17 cellular contexts compared by ENCODE assay signal in genomic region chr20:10079964-10080363, GRCh38. TPM values are rescaled to one million over a fixed set of nuclear protein-coding genes. Genes with fewer than 3 reads are reported as not detected.
DNase-seq lines count a peak whose midpoint lies in the region; ATAC-seq, FAIRE-seq and TF ChIP-seq lines count a peak whose summit lies in the region.
"Had no signal": no experiment of that assay in that cellular context is flagged by ENCODE, and none has a peak within 500 bp of the region (broad histone marks: within the 10 kb centered on the region; RNA-seq: fewer than 3 reads in every experiment).

No MANE protein-coding gene starts in this region.

- POLR2A ChIA-PET in activated CD4-positive, alpha-beta T cell treated with anti-CD3 and anti-CD28 coated beads, Interleukin-2, amount 10 ng/mL, durations not matched to agents 7 days and 5 days (lab: Charles Lee), result no interaction called here

- H3K27ac Mint-ChIP-seq in HFFc6 (no peak overlapping the region), astrocyte (ENCODE audit: unreplicated experiment) (no peak overlapping the region)
- no peak overlapping the region for H3K27ac Mint-ChIP-seq in activated CD4-positive, alpha-beta T cell treated with anti-CD3 and anti-CD28 coated beads, Interleukin-2, amount 10 ng/mL, durations not matched to agents 7 days and 5 days
- no peak overlapping the region for H3K27ac Mint-ChIP-seq in activated naive CD8-positive, alpha-beta T cell treated with anti-CD3 and anti-CD28 coated beads, Interleukin-2, amount 50 U/mL, for 24 hours
- H3K27ac Mint-ChIP-seq: activated CD4-positive, alpha-beta memory T cell treated with anti-CD3 and anti-CD28 coated beads for 36 hours; effector memory CD8-positive, alpha-beta T cell; stimulated activated naive CD8-positive, alpha-beta T cell treated with anti-CD3 and anti-CD28 coated beads, Interleukin-15, Interleukin-2, amounts not matched to agents 100 ng/mL and 50 ng/mL, for 24 hours had no signal

- no peak overlapping the region for H2AFZ ChIP-seq in astrocyte (ENCODE audit: low read depth, low read length)

- H3K4me1 ChIP-seq in astrocyte (ENCODE audit: insufficient read depth, low read length) (peaks cover 6% of the 10 kb centered on the region), suprapubic skin (peaks cover 52% of the 10 kb centered on the region)
- H3K4me1 ChIP-seq: sigmoid colon had no signal

- no peak for TF ChIP-seq POLR2A in suprapubic skin (IDR thresholded peaks at IDR 0.05)

- peak; percentile 26 for DNase-seq in HFFc6
- DNase-seq in astrocyte (ENCODE audit: low read depth), result peak; percentile 86
- peak; percentile 32 for DNase-seq in fibroblast of villous mesenchyme (ENCODE audit: low read depth)
- DNase-seq in suprapubic skin (ENCODE audit: low spot score in 2 of 2), result no peak
- no peak for DNase-seq in activated CD4-positive, alpha-beta T cell treated with anti-CD3 and anti-CD28 coated beads, Interleukin-2, amount 10 ng/mL, durations not matched to agents 7 days and 5 days
- no peak for DNase-seq in NCI-H446 treated with DMSO at 0.1 percent for 48 hours (lab: John Stamatoyannopoulos, UW)
- no peak for DNase-seq in activated naive CD8-positive, alpha-beta T cell treated with anti-CD3 and anti-CD28 coated beads, Interleukin-2, amount 50 U/mL, for 24 hours
- DNase-seq: activated CD4-positive, alpha-beta memory T cell treated with anti-CD3 and anti-CD28 coated beads for 36 hours; effector memory CD8-positive, alpha-beta T cell; left ventricle myocardium superior; NCI-H526 treated with DMSO at 0.1 percent for 48 hours; sigmoid colon; T-helper 9 cell had no signal

- H3K27me3 Mint-ChIP-seq in HFFc6 (ENCODE audit: insufficient read depth) (no peaks in the 10 kb centered on the region; the same call in 1 of the 2 replicates), astrocyte (ENCODE audit: low read depth, unreplicated experiment) (peaks cover 1% of the 10 kb centered on the region)
- peaks cover 1% of the 10 kb centered on the region for H3K27me3 Mint-ChIP-seq in activated CD4-positive, alpha-beta T cell treated with anti-CD3 and anti-CD28 coated beads, Interleukin-2, amount 10 ng/mL, durations not matched to agents 7 days and 5 days
- peaks cover 5% of the 10 kb centered on the region for H3K27me3 Mint-ChIP-seq in activated naive CD8-positive, alpha-beta T cell treated with anti-CD3 and anti-CD28 coated beads, Interleukin-2, amount 50 U/mL, for 24 hours

- H3K9me3 Mint-ChIP-seq in HFFc6, result peaks cover 12% of the 10 kb centered on the region; the same call in 1 of the 2 replicates
- H3K9me3 Mint-ChIP-seq in astrocyte (ENCODE audit: unreplicated experiment), result no peaks in the 10 kb centered on the region
- H3K9me3 Mint-ChIP-seq in activated CD4-positive, alpha-beta T cell treated with anti-CD3 and anti-CD28 coated beads, Interleukin-2, amount 10 ng/mL, durations not matched to agents 7 days and 5 days, result peaks cover 2% of the 10 kb centered on the region
- H3K9me3 Mint-ChIP-seq in activated naive CD8-positive, alpha-beta T cell treated with anti-CD3 and anti-CD28 coated beads, Interleukin-2, amount 50 U/mL, for 24 hours, result peaks cover 3% of the 10 kb centered on the region
- H3K9me3 Mint-ChIP-seq: activated CD4-positive, alpha-beta memory T cell treated with anti-CD3 and anti-CD28 coated beads for 36 hours; brain; stimulated activated naive CD8-positive, alpha-beta T cell treated with anti-CD3 and anti-CD28 coated beads, Interleukin-15, Interleukin-2, amounts not matched to agents 100 ng/mL and 50 ng/mL, for 24 hours had no signal

- H3K4me3 ChIP-seq in astrocyte (ENCODE audit: insufficient read depth, low read depth, low read length), result no peak overlapping the region
- H3K4me3 ChIP-seq in fibroblast of villous mesenchyme (ENCODE audit: low read depth, low read length), result no peak overlapping the region
- no peak overlapping the region for H3K4me3 ChIP-seq in suprapubic skin
- H3K4me3 ChIP-seq: sigmoid colon had no signal

- no peak for ATAC-seq in activated naive CD8-positive, alpha-beta T cell treated with anti-CD3 and anti-CD28 coated beads, Interleukin-2, amount 50 U/mL, for 24 hours
- ATAC-seq: effector memory CD8-positive, alpha-beta T cell; left ventricle myocardium superior had no signal

- no peaks in the 10 kb centered on the region for H4K20me1 ChIP-seq in astrocyte (ENCODE audit: insufficient read depth, low read length)

- H3K27ac ChIP-seq in astrocyte (ENCODE audit: low read depth, low read length), result no peak overlapping the region
- peak overlapping the region; percentile 20 for H3K27ac ChIP-seq in suprapubic skin
- H3K27ac ChIP-seq: sigmoid colon had no signal

- H3K36me3 ChIP-seq in astrocyte (ENCODE audit: insufficient read depth, low read length) (no peaks in the 10 kb centered on the region), suprapubic skin (no peaks in the 10 kb centered on the region)
- H3K36me3 ChIP-seq: sigmoid colon had no signal

- FAIRE-seq in astrocyte (lab: Jason Lieb, UNC), result peak; percentile 66
- FAIRE-seq: D721Med, RCC 7860 had no signal

- H3K27me3 ChIP-seq in astrocyte (ENCODE audit: insufficient read depth, low read length), result no peaks in the 10 kb centered on the region
- no peaks in the 10 kb centered on the region for H3K27me3 ChIP-seq in suprapubic skin
- H3K27me3 ChIP-seq: sigmoid colon had no signal

- H3K36me3 Mint-ChIP-seq in HFFc6 (ENCODE audit: low read depth) (no peaks in the 10 kb centered on the region), astrocyte (ENCODE audit: low read depth, unreplicated experiment) (no peaks in the 10 kb centered on the region)
- no peaks in the 10 kb centered on the region for H3K36me3 Mint-ChIP-seq in activated CD4-positive, alpha-beta T cell treated with anti-CD3 and anti-CD28 coated beads, Interleukin-2, amount 10 ng/mL, durations not matched to agents 7 days and 5 days (ENCODE audit: low read depth)
- H3K36me3 Mint-ChIP-seq in activated naive CD8-positive, alpha-beta T cell treated with anti-CD3 and anti-CD28 coated beads, Interleukin-2, amount 50 U/mL, for 24 hours (ENCODE audit: low read depth), result no peaks in the 10 kb centered on the region
- H3K36me3 Mint-ChIP-seq: activated CD4-positive, alpha-beta memory T cell treated with anti-CD3 and anti-CD28 coated beads for 36 hours; brain had no signal

- no peak overlapping the region for H3K4me2 ChIP-seq in astrocyte (ENCODE audit: low read length)

- CTCF ChIA-PET in activated CD4-positive, alpha-beta T cell treated with anti-CD3 and anti-CD28 coated beads, Interleukin-2, amount 10 ng/mL, durations not matched to agents 7 days and 5 days (lab: Charles Lee), result no interaction called here

- no peak for TF ChIP-seq EP300 in suprapubic skin (IDR thresholded peaks at IDR 0.05)

- peaks cover 12% of the 10 kb centered on the region for H3K4me1 Mint-ChIP-seq in HFFc6 (ENCODE audit: low read depth)
- H3K4me1 Mint-ChIP-seq in astrocyte (ENCODE audit: low read depth, unreplicated experiment), result peaks cover 11% of the 10 kb centered on the region
- H3K4me1 Mint-ChIP-seq in activated CD4-positive, alpha-beta T cell treated with anti-CD3 and anti-CD28 coated beads, Interleukin-2, amount 10 ng/mL, durations not matched to agents 7 days and 5 days, result no peaks in the 10 kb centered on the region
- H3K4me1 Mint-ChIP-seq in activated naive CD8-positive, alpha-beta T cell treated with anti-CD3 and anti-CD28 coated beads, Interleukin-2, amount 50 U/mL, for 24 hours, result no peaks in the 10 kb centered on the region

- TF ChIP-seq CTCF in HFFc6 (IDR thresholded peaks at IDR 0.05), result no peak
- no peak for TF ChIP-seq CTCF in astrocyte (IDR thresholded peaks at IDR 0.05; ENCODE audit: insufficient read depth, low read depth, low read length)
- TF ChIP-seq CTCF in fibroblast of villous mesenchyme (IDR thresholded peaks at IDR 0.05; ENCODE audit: insufficient read depth, low read depth, low read length), result no peak
- no peak for TF ChIP-seq CTCF in suprapubic skin (IDR thresholded peaks at IDR 0.05)

- H3K9me3 ChIP-seq in astrocyte (ENCODE audit: insufficient read depth, low read depth, low read length) (no peaks in the 10 kb centered on the region), suprapubic skin (no peaks in the 10 kb centered on the region)
- H3K9me3 ChIP-seq: sigmoid colon had no signal

- H3K4me3 Mint-ChIP-seq in HFFc6 (no peak overlapping the region), astrocyte (ENCODE audit: unreplicated experiment) (no peak overlapping the region)
- H3K4me3 Mint-ChIP-seq in activated CD4-positive, alpha-beta T cell treated with anti-CD3 and anti-CD28 coated beads, Interleukin-2, amount 10 ng/mL, durations not matched to agents 7 days and 5 days, result no peak overlapping the region
- no peak overlapping the region for H3K4me3 Mint-ChIP-seq in activated naive CD8-positive, alpha-beta T cell treated with anti-CD3 and anti-CD28 coated beads, Interleukin-2, amount 50 U/mL, for 24 hours
- H3K4me3 Mint-ChIP-seq: activated CD4-positive, alpha-beta memory T cell treated with anti-CD3 and anti-CD28 coated beads for 36 hours; brain; effector memory CD8-positive, alpha-beta T cell; stimulated activated naive CD8-positive, alpha-beta T cell treated with anti-CD3 and anti-CD28 coated beads, Interleukin-15, Interleukin-2, amounts not matched to agents 100 ng/mL and 50 ng/mL, for 24 hours had no signal

- H3K79me2 ChIP-seq in astrocyte (ENCODE audit: insufficient read depth, low read length), result no peaks in the 10 kb centered on the region

- no peak overlapping the region for H3K9ac ChIP-seq in astrocyte (ENCODE audit: low read length)

RNA-seq across cellular contexts. Expression of gene ANKEF1, which starts 45.2 kb away (rescaled TPM):
- not detected for total RNA-seq in HFFc6 (2021; fragmentation: NEBNext Ultra II Directional; extraction: Animal tissue kit (Norgen Biotek cat#: 25700))
- total RNA-seq in astrocyte (2.6 and 3.4 TPM in 2 replicates), fibroblast of villous mesenchyme (0.97 and 1.3 TPM in 2 replicates), suprapubic skin (10 to 100 TPM in 1 of 4 donors, 1 to 10 TPM in 3; 3.7 to 11.0 (median 4.6) TPM)
- 1 to 10 TPM; 6.9 to 8.7 TPM for total RNA-seq in activated CD4-positive, alpha-beta T cell treated with anti-CD3 and anti-CD28 coated beads, Interleukin-2, amount 10 ng/mL, durations not matched to agents 7 days and 5 days

Comparison
In these comparisons a context has a peak if more than half of its experiments do, and no peak if none do; other contexts are left out.
1. DNase-seq: peak in HFFc6 (single experiment), astrocyte (single experiment) and fibroblast of villous mesenchyme (single experiment); none in suprapubic skin (0 of 2), activated CD4-positive, alpha-beta T cell treated with anti-CD3 and anti-CD28 coated beads, Interleukin-2, amount 10 ng/mL, durations not matched to agents 7 days and 5 days (single experiment), NCI-H446 treated with DMSO at 0.1 percent for 48 hours (single experiment) and activated naive CD8-positive, alpha-beta T cell treated with anti-CD3 and anti-CD28 coated beads, Interleukin-2, amount 50 U/mL, for 24 hours (single experiment).